In genomic region chr7:155220881-155221280, GRCh38 we compare ENCODE assay signal across 23 cellular contexts.
"Had no signal": no experiment of that assay in that cellular context is flagged by ENCODE, and none has a peak within 500 bp of the region (broad histone marks: within the 10 kb centered on the region; RNA-seq: fewer than 3 reads in every experiment).

No MANE protein-coding gene starts in this region.

- FAIRE-seq: bronchial epithelial cell, RCC 7860 had no signal

- H3K4me3 Mint-ChIP-seq: activated CD8-positive, alpha-beta T cell treated with anti-CD3 and anti-CD28 coated beads for 36 hours; activated naive CD4-positive, alpha-beta T cell treated with anti-CD3 and anti-CD28 coated beads, Interleukin-2, amount 10 ng/mL, durations not matched to agents 7 days and 5 days; activated naive CD8-positive, alpha-beta T cell treated with anti-CD3 and anti-CD28 coated beads for 36 hours; activated T-cell treated with anti-CD3 and anti-CD28 coated beads, Interleukin-2, amount 50 U/mL, for 72 hours; IgD-negative memory B cell; T-helper 1 cell treated with Interleukin-12 subunit alpha and Interleukin-12 subunit beta and Interleukin-4 antibody, amounts not matched to agents 30 μg/mL and 1 μg/mL, for 36 hours had no signal

- H3K36me3 Mint-ChIP-seq: activated naive CD4-positive, alpha-beta T cell treated with anti-CD3 and anti-CD28 coated beads, Interleukin-2, amount 10 ng/mL, durations not matched to agents 7 days and 5 days; activated naive CD8-positive, alpha-beta T cell treated with anti-CD3 and anti-CD28 coated beads for 36 hours; IgD-negative memory B cell had no signal

- ATAC-seq: activated CD4-positive, CD25-positive, alpha-beta regulatory T cell treated with anti-CD3 and anti-CD28 coated beads, Interleukin-2, amount 50 U/mL, for 24 hours; activated CD8-positive, alpha-beta T cell treated with anti-CD3 and anti-CD28 coated beads for 36 hours; activated T-cell treated with anti-CD3 and anti-CD28 coated beads, Interleukin-2, amount 50 U/mL, for 72 hours; PC-3 had no signal

- H3K27ac Mint-ChIP-seq: activated CD8-positive, alpha-beta T cell treated with anti-CD3 and anti-CD28 coated beads for 36 hours; activated naive CD4-positive, alpha-beta T cell treated with anti-CD3 and anti-CD28 coated beads, Interleukin-2, amount 10 ng/mL, durations not matched to agents 7 days and 5 days; activated naive CD8-positive, alpha-beta T cell treated with anti-CD3 and anti-CD28 coated beads for 36 hours; activated T-cell treated with anti-CD3 and anti-CD28 coated beads, Interleukin-2, amount 50 U/mL, for 72 hours; activated T-helper 2 cell treated with anti-CD3 and anti-CD28 coated beads, Interferon-gamma antibody, Interleukin-2, Interleukin-4, amounts not matched to agents 10 μg/mL and 5 μg/mL and 100 μg/mL, durations not matched to agents 14 hours and 24 hours and 36 hours; IgD-negative memory B cell; T-helper 1 cell treated with Interleukin-12 subunit alpha and Interleukin-12 subunit beta and Interleukin-4 antibody, amounts not matched to agents 30 μg/mL and 1 μg/mL, for 36 hours had no signal

- H3K9me3 Mint-ChIP-seq: activated CD8-positive, alpha-beta T cell treated with anti-CD3 and anti-CD28 coated beads for 36 hours; activated naive CD4-positive, alpha-beta T cell treated with anti-CD3 and anti-CD28 coated beads, Interleukin-2, amount 10 ng/mL, durations not matched to agents 7 days and 5 days; activated naive CD8-positive, alpha-beta T cell treated with anti-CD3 and anti-CD28 coated beads for 36 hours; activated T-cell treated with anti-CD3 and anti-CD28 coated beads, Interleukin-2, amount 50 U/mL, for 72 hours; activated T-helper 2 cell treated with anti-CD3 and anti-CD28 coated beads, Interferon-gamma antibody, Interleukin-2, Interleukin-4, amounts not matched to agents 10 μg/mL and 5 μg/mL and 100 μg/mL, durations not matched to agents 14 hours and 24 hours and 36 hours; IgD-negative memory B cell; T-helper 1 cell treated with Interleukin-12 subunit alpha and Interleukin-12 subunit beta and Interleukin-4 antibody, amounts not matched to agents 30 μg/mL and 1 μg/mL, for 36 hours had no signal

- H3K4me2 ChIP-seq: KMS-11 had no signal

- H3K27ac ChIP-seq: KMS-11 had no signal

- H3K9ac ChIP-seq: KMS-11 had no signal

- H3K27me3 Mint-ChIP-seq: activated CD8-positive, alpha-beta T cell treated with anti-CD3 and anti-CD28 coated beads for 36 hours; activated naive CD8-positive, alpha-beta T cell treated with anti-CD3 and anti-CD28 coated beads for 36 hours; IgD-negative memory B cell had no signal

- DNase-seq: activated CD4-positive, alpha-beta T cell treated with anti-CD3 and anti-CD28 coated beads for 4 hours; activated CD8-positive, alpha-beta memory T cell treated with anti-CD3 and anti-CD28 coated beads, Interleukin-2, amount 50 U/mL, for 4 hours; activated CD8-positive, alpha-beta T cell treated with anti-CD3 and anti-CD28 coated beads for 36 hours; activated gamma-delta T cell treated with Interleukin-2 at 50 U/mL for 16 hours; activated naive CD4-positive, alpha-beta T cell treated with anti-CD3 and anti-CD28 coated beads, Interleukin-2, amount 10 ng/mL, durations not matched to agents 7 days and 5 days; activated naive CD8-positive, alpha-beta T cell treated with anti-CD3 and anti-CD28 coated beads for 36 hours; activated T-cell treated with anti-CD3 and anti-CD28 coated beads, Interleukin-2, amount 50 U/mL, for 72 hours; anterior cingulate cortex; MV-4-11; NCI-H1092 treated with DMSO at 0.1 percent for 48 hours; NCI-H1417 treated with DMSO at 0.1 percent for 48 hours; NCI-H1694 treated with DMSO at 0.1 percent for 48 hours; NCI-H2029 treated with DMSO at 0.1 percent for 48 hours; NCI-H510A treated with DMSO at 0.1 percent for 48 hours; PC-3; SHP77 treated with DMSO at 0.1 percent for 48 hours had no signal
